Comparison of ENCODE assay signal across 1 cellular context in the genomic region with DNA sequence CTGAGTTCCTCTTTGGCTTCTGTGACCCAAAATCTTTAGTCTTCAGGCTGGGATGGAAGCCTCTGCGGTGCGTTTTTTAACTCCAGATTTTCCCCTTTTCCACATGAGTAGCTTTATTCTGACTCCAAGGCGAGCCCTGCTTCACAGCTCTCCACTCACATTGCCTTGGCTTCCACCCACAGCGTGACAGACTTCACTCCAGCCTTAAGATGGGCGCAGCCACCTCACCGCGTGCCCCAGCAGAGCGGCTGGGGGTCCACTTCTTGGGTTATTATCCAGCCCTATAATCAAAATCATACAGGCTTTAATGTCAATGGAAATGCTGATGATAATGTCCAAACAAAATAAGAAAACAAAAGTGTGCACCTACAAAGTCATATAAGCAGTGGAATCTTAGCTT.
TF ChIP-seq lines count a peak whose summit lies in the region.

No MANE protein-coding gene starts in this region.

TF ChIP-seq in H1, 55 proteins besides CTCF, POLR2A, EP300 and RAD21 (continued from another document):
- no peak for TF ChIP-seq BCL11A (IDR thresholded peaks at IDR 0.05; ENCODE audit: low read depth in 2 of 2, low read length in 2 of 2)
- TF ChIP-seq NRF1 (IDR thresholded peaks at IDR 0.05; ENCODE audit: low read depth, low read length), result no peak
- TF ChIP-seq JUN (IDR thresholded peaks at IDR 0.05; ENCODE audit: low read depth, low read length), result no peak
- TF ChIP-seq POU5F1 (IDR thresholded peaks at IDR 0.05; ENCODE audit: low read depth, low read length), result no peak
- TF ChIP-seq CREB1 (IDR thresholded peaks at IDR 0.05), result no peak
- TF ChIP-seq CHD2 (IDR thresholded peaks at IDR 0.05; ENCODE audit: low read length), result no peak
- no peak for TF ChIP-seq CHD1 (IDR thresholded peaks at IDR 0.05; ENCODE audit: low read depth, low read length)
- TF ChIP-seq ASH2L (IDR thresholded peaks at IDR 0.05; ENCODE audit: low read length), result no peak
- TF ChIP-seq RNF2 (IDR thresholded peaks at IDR 0.05; ENCODE audit: borderline replicate concordance, low read depth, low read length, missing control alignments, poor library complexity, severe bottlenecking), result no peak
- TF ChIP-seq CBX8 (IDR thresholded peaks at IDR 0.05; ENCODE audit: borderline replicate concordance, low read depth, low read length), result no peak
- TF ChIP-seq TBP (IDR thresholded peaks at IDR 0.05; ENCODE audit: low read depth, low read length), result no peak
- TF ChIP-seq SP4 (IDR thresholded peaks at IDR 0.05; ENCODE audit: low read length), result no peak
- TF ChIP-seq, protein P1, sequence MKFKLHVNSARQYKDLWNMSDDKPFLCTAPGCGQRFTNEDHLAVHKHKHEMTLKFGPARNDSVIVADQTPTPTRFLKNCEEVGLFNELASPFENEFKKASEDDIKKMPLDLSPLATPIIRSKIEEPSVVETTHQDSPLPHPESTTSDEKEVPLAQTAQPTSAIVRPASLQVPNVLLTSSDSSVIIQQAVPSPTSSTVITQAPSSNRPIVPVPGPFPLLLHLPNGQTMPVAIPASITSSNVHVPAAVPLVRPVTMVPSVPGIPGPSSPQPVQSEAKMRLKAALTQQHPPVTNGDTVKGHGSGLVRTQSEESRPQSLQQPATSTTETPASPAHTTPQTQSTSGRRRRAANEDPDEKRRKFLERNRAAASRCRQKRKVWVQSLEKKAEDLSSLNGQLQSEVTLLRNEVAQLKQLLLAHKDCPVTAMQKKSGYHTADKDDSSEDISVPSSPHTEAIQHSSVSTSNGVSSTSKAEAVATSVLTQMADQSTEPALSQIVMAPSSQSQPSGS (IDR thresholded peaks at IDR 0.05; ENCODE audit: low read length), result no peak
- TF ChIP-seq, protein P2, sequence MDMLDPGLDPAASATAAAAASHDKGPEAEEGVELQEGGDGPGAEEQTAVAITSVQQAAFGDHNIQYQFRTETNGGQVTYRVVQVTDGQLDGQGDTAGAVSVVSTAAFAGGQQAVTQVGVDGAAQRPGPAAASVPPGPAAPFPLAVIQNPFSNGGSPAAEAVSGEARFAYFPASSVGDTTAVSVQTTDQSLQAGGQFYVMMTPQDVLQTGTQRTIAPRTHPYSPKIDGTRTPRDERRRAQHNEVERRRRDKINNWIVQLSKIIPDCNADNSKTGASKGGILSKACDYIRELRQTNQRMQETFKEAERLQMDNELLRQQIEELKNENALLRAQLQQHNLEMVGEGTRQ (IDR thresholded peaks at IDR 0.05; ENCODE audit: low read length), result no peak
- no peak for TF ChIP-seq KDM1A (IDR thresholded peaks at IDR 0.05; ENCODE audit: borderline replicate concordance, low read length)
